Comparison of ENCODE assay signal across 13 cellular contexts in genomic region chr10:133165556-133166503, GRCh38. TPM values are rescaled to one million over a fixed set of nuclear protein-coding genes. Genes with fewer than 3 reads are reported as not detected.
"Had no signal": no experiment of that assay in that cellular context is flagged by ENCODE, and none has a peak within 500 bp of the region (broad histone marks: within the 10 kb centered on the region; RNA-seq: fewer than 3 reads in every experiment).

No MANE protein-coding gene starts in this region.

- H3K9me3 Mint-ChIP-seq: activated CD8-positive, alpha-beta T cell treated with anti-CD3 and anti-CD28 coated beads for 36 hours; activated naive CD4-positive, alpha-beta T cell treated with anti-CD3 and anti-CD28 coated beads, Interleukin-2, amount 10 ng/mL, durations not matched to agents 7 days and 5 days; naive thymus-derived CD8-positive, alpha-beta T cell; T-helper 1 cell treated with Interleukin-12 subunit alpha and Interleukin-12 subunit beta and Interleukin-4 antibody, amounts not matched to agents 30 μg/mL and 1 μg/mL, for 36 hours had no signal

- H3K27ac ChIP-seq: colonic mucosa, heart right ventricle, SK-N-MC, thyroid gland had no signal

- H3K27ac Mint-ChIP-seq: activated CD8-positive, alpha-beta T cell treated with anti-CD3 and anti-CD28 coated beads for 36 hours; activated naive CD4-positive, alpha-beta T cell treated with anti-CD3 and anti-CD28 coated beads, Interleukin-2, amount 10 ng/mL, durations not matched to agents 7 days and 5 days; T-helper 1 cell treated with Interleukin-12 subunit alpha and Interleukin-12 subunit beta and Interleukin-4 antibody, amounts not matched to agents 30 μg/mL and 1 μg/mL, for 36 hours had no signal

- DNase-seq: activated CD4-positive, alpha-beta T cell treated with anti-CD3 and anti-CD28 coated beads for 1 hour; activated CD8-positive, alpha-beta memory T cell treated with anti-CD3 and anti-CD28 coated beads, Interleukin-2, amount 50 U/mL, for 48 hours; activated CD8-positive, alpha-beta T cell treated with anti-CD3 and anti-CD28 coated beads for 36 hours; activated naive CD4-positive, alpha-beta T cell treated with anti-CD3 and anti-CD28 coated beads, Interleukin-2, amount 10 ng/mL, durations not matched to agents 7 days and 5 days; colonic mucosa; foreskin melanocyte; heart right ventricle; stimulated activated CD4-positive, alpha-beta T cell treated with anti-CD3 and anti-CD28 coated beads, Interleukin-2, amount 100 ng/mL, for 48 hours; stimulated activated CD8-positive, alpha-beta memory T cell treated with anti-CD3 and anti-CD28 coated beads, Interleukin-4, amount 100 ng/mL, for 48 hours; thyroid gland had no signal

- H3K4me1 Mint-ChIP-seq: activated naive CD4-positive, alpha-beta T cell treated with anti-CD3 and anti-CD28 coated beads, Interleukin-2, amount 10 ng/mL, durations not matched to agents 7 days and 5 days; naive thymus-derived CD8-positive, alpha-beta T cell had no signal

- ATAC-seq: activated CD8-positive, alpha-beta T cell treated with anti-CD3 and anti-CD28 coated beads for 36 hours; naive thymus-derived CD8-positive, alpha-beta T cell had no signal

- H3K27me3 ChIP-seq: thyroid gland had no signal

- H3K36me3 Mint-ChIP-seq: activated naive CD4-positive, alpha-beta T cell treated with anti-CD3 and anti-CD28 coated beads, Interleukin-2, amount 10 ng/mL, durations not matched to agents 7 days and 5 days; naive thymus-derived CD8-positive, alpha-beta T cell had no signal

- H3K36me3 ChIP-seq: colonic mucosa, heart right ventricle, thyroid gland had no signal

- H3K4me3 Mint-ChIP-seq: activated CD8-positive, alpha-beta T cell treated with anti-CD3 and anti-CD28 coated beads for 36 hours; activated naive CD4-positive, alpha-beta T cell treated with anti-CD3 and anti-CD28 coated beads, Interleukin-2, amount 10 ng/mL, durations not matched to agents 7 days and 5 days; naive thymus-derived CD8-positive, alpha-beta T cell; T-helper 1 cell treated with Interleukin-12 subunit alpha and Interleukin-12 subunit beta and Interleukin-4 antibody, amounts not matched to agents 30 μg/mL and 1 μg/mL, for 36 hours had no signal

- H3K9me3 ChIP-seq: colonic mucosa, heart right ventricle, thyroid gland had no signal

- H3K4me1 ChIP-seq: colonic mucosa had no signal

- H3K4me3 ChIP-seq: colonic mucosa, heart right ventricle, SK-N-MC, thyroid gland had no signal

RNA-seq across cellular contexts. Expression of gene KNDC1, which starts 5.8 kb away (rescaled TPM):
- total RNA-seq: activated CD8-positive, alpha-beta T cell treated with anti-CD3 and anti-CD28 coated beads for 36 hours had no signal
- polyA plus RNA-seq: naive thymus-derived CD8-positive, alpha-beta T cell had no signal
